ENCODE assay signal across 12 cellular contexts in genomic region chr16:49352923-49353322, GRCh38. TPM values are rescaled to one million over a fixed set of nuclear protein-coding genes. Genes with fewer than 3 reads are reported as not detected.
A peak's percentile ranks its signal among the peaks of the same experiment; 100 is the strongest.
DNase-seq lines count a peak whose midpoint lies in the region; ATAC-seq and TF ChIP-seq lines count a peak whose summit lies in the region.
"Had no signal": no experiment of that assay in that cellular context is flagged by ENCODE, and none has a peak within 500 bp of the region (broad histone marks: within the 10 kb centered on the region; RNA-seq: fewer than 3 reads in every experiment).

No MANE protein-coding gene starts in this region.

- intact Hi-C loops in activated CD4-positive, alpha-beta T cell treated with anti-CD3 and anti-CD28 coated beads for 36 hours (cut with DNase I, micrococcal nuclease) = no loop called here

- POLR2A ChIA-PET in activated CD4-positive, alpha-beta T cell treated with anti-CD3 and anti-CD28 coated beads for 36 hours (lab: Charles Lee) = no interaction called here

- TF ChIP-seq CTCF in chondrocyte (IDR thresholded peaks at IDR 0.05) (peak; percentile 38), progenitor cell of endocrine pancreas (IDR thresholded peaks at IDR 0.05; ENCODE audit: unreplicated experiment) (peak; percentile 55)

- CTCF ChIA-PET in activated CD4-positive, alpha-beta T cell treated with anti-CD3 and anti-CD28 coated beads for 36 hours (lab: Charles Lee) = interaction anchor here (1.1 kb wide), 1 partner anchor 666 kb away, joined by 5 read pairs; no protein-coding TSS in a partner anchor

- H3K27me3 Mint-ChIP-seq in activated CD4-positive, alpha-beta T cell treated with anti-CD3 and anti-CD28 coated beads for 36 hours = peaks cover 16% of the 10 kb centered on the region
- H3K27me3 Mint-ChIP-seq in chondrocyte (ENCODE audit: low read depth) (peaks cover 59% of the 10 kb centered on the region), progenitor cell of endocrine pancreas (peaks cover 48% of the 10 kb centered on the region)

- ATAC-seq in activated CD4-positive, alpha-beta T cell treated with anti-CD3 and anti-CD28 coated beads for 36 hours = no peak
- ATAC-seq in HG02678 (IDR thresholded peaks at IDR 0.05; ENCODE audit: unreplicated experiment) (no peak), HG02588 (IDR thresholded peaks at IDR 0.05; ENCODE audit: unreplicated experiment) (no peak)
- ATAC-seq: CD8-positive, alpha-beta T cell had no signal

- DNase-seq in activated CD4-positive, alpha-beta T cell treated with anti-CD3 and anti-CD28 coated beads for 36 hours = peak; percentile 11
- DNase-seq in activated CD4-positive, alpha-beta T cell treated with anti-CD3 and anti-CD28 coated beads, Interleukin-2, amount 50 U/mL, for 1 hour = no peak
- DNase-seq in M059J (ENCODE audit: low read depth) (peak; percentile 21), chondrocyte (ENCODE audit: low spot score) (no peak), progenitor cell of endocrine pancreas (ENCODE audit: low spot score, unreplicated experiment) (no peak), T1000 (lab: John Stamatoyannopoulos, UW) (no peak)
- DNase-seq: activated gamma-delta T cell treated with Interleukin-2 at 50 U/mL for 16 hours; CD8-positive, alpha-beta T cell; NCI-H2081 treated with DMSO at 0.1 percent for 48 hours had no signal

- H3K27ac Mint-ChIP-seq in activated CD4-positive, alpha-beta T cell treated with anti-CD3 and anti-CD28 coated beads for 36 hours = no peak overlapping the region
- no peak overlapping the region for H3K27ac Mint-ChIP-seq in chondrocyte (ENCODE audit: unreplicated experiment)
- H3K27ac Mint-ChIP-seq in progenitor cell of endocrine pancreas = no peak overlapping the region
- H3K27ac Mint-ChIP-seq: CD8-positive, alpha-beta T cell; memory B cell had no signal

- H3K4me1 Mint-ChIP-seq in activated CD4-positive, alpha-beta T cell treated with anti-CD3 and anti-CD28 coated beads for 36 hours = no peaks in the 10 kb centered on the region
- H3K4me1 Mint-ChIP-seq in chondrocyte (ENCODE audit: low read depth) (no peaks in the 10 kb centered on the region), progenitor cell of endocrine pancreas (ENCODE audit: low read depth) (no peaks in the 10 kb centered on the region)

- H3K9me3 Mint-ChIP-seq in activated CD4-positive, alpha-beta T cell treated with anti-CD3 and anti-CD28 coated beads for 36 hours (ENCODE audit: low read depth) = no peaks in the 10 kb centered on the region
- H3K9me3 Mint-ChIP-seq in chondrocyte (ENCODE audit: low read depth) (no peaks in the 10 kb centered on the region), progenitor cell of endocrine pancreas (ENCODE audit: low read depth) (no peaks in the 10 kb centered on the region)
- H3K9me3 Mint-ChIP-seq: CD8-positive, alpha-beta T cell had no signal

- no peak overlapping the region for H3K4me3 Mint-ChIP-seq in activated CD4-positive, alpha-beta T cell treated with anti-CD3 and anti-CD28 coated beads for 36 hours
- H3K4me3 Mint-ChIP-seq in chondrocyte (ENCODE audit: unreplicated experiment) (no peak overlapping the region), progenitor cell of endocrine pancreas (ENCODE audit: low read depth) (no peak overlapping the region)
- H3K4me3 Mint-ChIP-seq: CD8-positive, alpha-beta T cell; memory B cell had no signal

- no peaks in the 10 kb centered on the region for H3K36me3 Mint-ChIP-seq in activated CD4-positive, alpha-beta T cell treated with anti-CD3 and anti-CD28 coated beads for 36 hours (ENCODE audit: low read depth)
- no peaks in the 10 kb centered on the region for H3K36me3 Mint-ChIP-seq in chondrocyte (ENCODE audit: low read depth)
- no peaks in the 10 kb centered on the region for H3K36me3 Mint-ChIP-seq in progenitor cell of endocrine pancreas (ENCODE audit: insufficient read depth)
- H3K36me3 Mint-ChIP-seq: CD8-positive, alpha-beta T cell; memory B cell had no signal

RNA-seq across cellular contexts. Expression of gene C16orf78, which starts 20.7 kb away (rescaled TPM):
- total RNA-seq in activated CD4-positive, alpha-beta T cell treated with anti-CD3 and anti-CD28 coated beads for 36 hours = not detected
- not detected in 2 replicates for total RNA-seq in M059J (2014; rRNA removed; shearing (Covaris generic))
- total RNA-seq in chondrocyte (not detected in 3 replicates), progenitor cell of endocrine pancreas (not detected in 2 replicates)
- total RNA-seq: CD8-positive, alpha-beta T cell had no signal

Comparison
In these comparisons a context has a peak if more than half of its experiments do, and no peak if none do; other contexts are left out.
1. DNase-seq: peak in activated CD4-positive, alpha-beta T cell treated with anti-CD3 and anti-CD28 coated beads for 36 hours (single experiment) and M059J (single experiment); none in activated CD4-positive, alpha-beta T cell treated with anti-CD3 and anti-CD28 coated beads, Interleukin-2, amount 50 U/mL, for 1 hour (single experiment), chondrocyte (single experiment), progenitor cell of endocrine pancreas (single experiment) and T1000 (single experiment).